In the genomic region with DNA sequence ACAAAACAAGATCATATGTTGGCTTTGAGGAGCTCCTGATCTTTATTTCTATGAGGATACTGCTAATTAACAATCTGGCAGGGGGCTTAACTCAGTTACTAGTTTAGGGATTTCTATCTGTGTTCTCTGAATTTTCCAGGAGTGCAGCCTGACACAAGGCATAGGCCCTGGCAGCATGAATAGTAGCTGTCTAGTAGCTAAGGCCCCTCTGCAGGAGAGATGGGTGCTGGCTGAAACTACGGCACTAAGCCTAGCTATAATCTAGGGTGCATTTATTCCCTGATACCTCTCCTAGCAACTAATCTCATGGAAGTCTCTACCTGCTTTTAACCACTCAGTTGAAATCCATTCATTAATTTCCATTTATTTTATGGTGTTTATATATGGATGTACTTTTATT, we compare ENCODE assay signal across 15 cellular contexts.
DNase-seq lines count a peak whose midpoint lies in the region; ATAC-seq and TF ChIP-seq lines count a peak whose summit lies in the region.
"Had no signal": no experiment of that assay in that cellular context is flagged by ENCODE, and none has a peak within 500 bp of the region (broad histone marks: within the 10 kb centered on the region; RNA-seq: fewer than 3 reads in every experiment).

No MANE protein-coding gene starts in this region.

- TF ChIP-seq CTCF in right atrium auricular region (IDR thresholded peaks at IDR 0.05) (no peak), WTC11 (IDR thresholded peaks at IDR 0.05) (no peak)

- H3K9me3 Mint-ChIP-seq in WTC11: no peaks in the 10 kb centered on the region
- H3K9me3 Mint-ChIP-seq: CD8-positive, alpha-beta T cell had no signal

- H3K9me3 ChIP-seq in right atrium auricular region: no peaks in the 10 kb centered on the region
- H3K9me3 ChIP-seq: BLaER1 treated with 17β-estradiol and CSF1 and Interleukin-3, amounts not matched to agents 10 nM and 100 nM; HAP-1 had no signal

- H3K4me3 Mint-ChIP-seq in WTC11: no peak overlapping the region
- H3K4me3 Mint-ChIP-seq: B cell; CD8-positive, alpha-beta T cell had no signal

- no peak overlapping the region for H3K27ac ChIP-seq in right atrium auricular region
- H3K27ac ChIP-seq: BLaER1 treated with 17β-estradiol and CSF1 and Interleukin-3, amounts not matched to agents 10 nM and 100 nM had no signal

- peaks cover 3% of the 10 kb centered on the region; the same call in 1 of the 2 replicates for H3K4me1 Mint-ChIP-seq in WTC11
- H3K4me1 Mint-ChIP-seq: B cell had no signal

- no peaks in the 10 kb centered on the region for H3K4me1 ChIP-seq in right atrium auricular region
- H3K4me1 ChIP-seq: BLaER1 treated with 17β-estradiol and CSF1 and Interleukin-3, amounts not matched to agents 10 nM and 100 nM; HAP-1 had no signal

- H3K27ac Mint-ChIP-seq in WTC11: peak overlapping the region; percentile 67; the same call in 1 of the 2 replicates
- H3K27ac Mint-ChIP-seq: B cell; CD8-positive, alpha-beta T cell had no signal

- peak; percentile 30 for DNase-seq in Right ventricle myocardium inferior (ENCODE audit: missing footprints)
- no peak for DNase-seq in right atrium auricular region (ENCODE audit: low spot score)
- peak; percentile 22 for DNase-seq in NCI-H82 treated with DMSO at 0.1 percent for 48 hours (lab: John Stamatoyannopoulos, UW; ENCODE audit: unreplicated experiment)
- DNase-seq in WTC11 (ENCODE audit: low spot score): no peak
- DNase-seq in SIG-M5 (lab: John Stamatoyannopoulos, UW): no peak
- DNase-seq in activated T-cell treated with anti-CD3 and anti-CD28 coated beads, Interleukin-2, amount 50 U/mL, for 48 hours: no peak
- DNase-seq: Calu3; CD8-positive, alpha-beta T cell; DMS79 treated with DMSO at 0.1 percent for 48 hours; GF-D8; GOT3 had no signal

- POLR2A ChIA-PET in WTC11 (lab: Charles Lee): no interaction called here

- ATAC-seq in Right ventricle myocardium inferior (no peak), WTC11 (peak; percentile 69)
- ATAC-seq: CD8-positive, alpha-beta T cell; HepG2 had no signal

- CTCF ChIA-PET in WTC11 (lab: Charles Lee): no interaction called here

- no peaks in the 10 kb centered on the region for H3K36me3 Mint-ChIP-seq in WTC11
- H3K36me3 Mint-ChIP-seq: CD8-positive, alpha-beta T cell had no signal

- no peak overlapping the region for H3K4me3 ChIP-seq in right atrium auricular region
- H3K4me3 ChIP-seq: BLaER1 treated with 17β-estradiol and CSF1 and Interleukin-3, amounts not matched to agents 10 nM and 100 nM; HAP-1 had no signal

- no peaks in the 10 kb centered on the region for H3K27me3 Mint-ChIP-seq in WTC11 (ENCODE audit: low read depth)
- H3K27me3 Mint-ChIP-seq: B cell had no signal

- intact Hi-C loops in Right ventricle myocardium inferior (cut with DNase I): no loop called here

- H3K36me3 ChIP-seq in right atrium auricular region: no peaks in the 10 kb centered on the region
- H3K36me3 ChIP-seq: BLaER1 treated with 17β-estradiol and CSF1 and Interleukin-3, amounts not matched to agents 10 nM and 100 nM; HAP-1 had no signal

- H3K27me3 ChIP-seq in right atrium auricular region: no peaks in the 10 kb centered on the region
- H3K27me3 ChIP-seq: BLaER1 treated with 17β-estradiol and CSF1 and Interleukin-3, amounts not matched to agents 10 nM and 100 nM had no signal

TF ChIP-seq in WTC11, 78 proteins besides CTCF, POLR2A, EP300 and RAD21:
- TF ChIP-seq, protein P1, sequence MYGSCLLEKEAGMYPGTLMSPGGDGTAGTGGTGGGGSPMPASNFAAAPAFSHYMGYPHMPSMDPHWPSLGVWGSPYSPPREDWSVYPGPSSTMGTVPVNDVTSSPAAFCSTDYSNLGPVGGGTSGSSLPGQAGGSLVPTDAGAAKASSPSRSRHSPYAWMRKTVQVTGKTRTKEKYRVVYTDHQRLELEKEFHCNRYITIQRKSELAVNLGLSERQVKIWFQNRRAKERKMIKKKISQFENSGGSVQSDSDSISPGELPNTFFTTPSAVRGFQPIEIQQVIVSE (CRISPR knock-in tag; IDR thresholded peaks at IDR 0.05; ENCODE audit: borderline replicate concordance): no peak
- no peak for TF ChIP-seq IRF2 (CRISPR knock-in tag; IDR thresholded peaks at IDR 0.05; ENCODE audit: borderline replicate concordance, low read depth)
- no peak for TF ChIP-seq ZNF671 (CRISPR knock-in tag; IDR thresholded peaks at IDR 0.05)
- no peak for TF ChIP-seq NR2C2 (CRISPR knock-in tag; IDR thresholded peaks at IDR 0.05)
- TF ChIP-seq SOX15 (CRISPR knock-in tag; IDR thresholded peaks at IDR 0.05): no peak
- TF ChIP-seq FOXK1 (CRISPR knock-in tag; IDR thresholded peaks at IDR 0.05): no peak
- no peak for TF ChIP-seq TCF7 (CRISPR knock-in tag; IDR thresholded peaks at IDR 0.05; ENCODE audit: low read depth)
- TF ChIP-seq, protein P2, sequence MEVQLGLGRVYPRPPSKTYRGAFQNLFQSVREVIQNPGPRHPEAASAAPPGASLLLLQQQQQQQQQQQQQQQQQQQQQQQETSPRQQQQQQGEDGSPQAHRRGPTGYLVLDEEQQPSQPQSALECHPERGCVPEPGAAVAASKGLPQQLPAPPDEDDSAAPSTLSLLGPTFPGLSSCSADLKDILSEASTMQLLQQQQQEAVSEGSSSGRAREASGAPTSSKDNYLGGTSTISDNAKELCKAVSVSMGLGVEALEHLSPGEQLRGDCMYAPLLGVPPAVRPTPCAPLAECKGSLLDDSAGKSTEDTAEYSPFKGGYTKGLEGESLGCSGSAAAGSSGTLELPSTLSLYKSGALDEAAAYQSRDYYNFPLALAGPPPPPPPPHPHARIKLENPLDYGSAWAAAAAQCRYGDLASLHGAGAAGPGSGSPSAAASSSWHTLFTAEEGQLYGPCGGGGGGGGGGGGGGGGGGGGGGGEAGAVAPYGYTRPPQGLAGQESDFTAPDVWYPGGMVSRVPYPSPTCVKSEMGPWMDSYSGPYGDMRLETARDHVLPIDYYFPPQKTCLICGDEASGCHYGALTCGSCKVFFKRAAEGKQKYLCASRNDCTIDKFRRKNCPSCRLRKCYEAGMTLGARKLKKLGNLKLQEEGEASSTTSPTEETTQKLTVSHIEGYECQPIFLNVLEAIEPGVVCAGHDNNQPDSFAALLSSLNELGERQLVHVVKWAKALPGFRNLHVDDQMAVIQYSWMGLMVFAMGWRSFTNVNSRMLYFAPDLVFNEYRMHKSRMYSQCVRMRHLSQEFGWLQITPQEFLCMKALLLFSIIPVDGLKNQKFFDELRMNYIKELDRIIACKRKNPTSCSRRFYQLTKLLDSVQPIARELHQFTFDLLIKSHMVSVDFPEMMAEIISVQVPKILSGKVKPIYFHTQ (CRISPR knock-in tag; IDR thresholded peaks at IDR 0.05): no peak
- no peak for TF ChIP-seq FOXJ3 (CRISPR knock-in tag; IDR thresholded peaks at IDR 0.05; ENCODE audit: borderline replicate concordance)
- TF ChIP-seq, protein P3, sequence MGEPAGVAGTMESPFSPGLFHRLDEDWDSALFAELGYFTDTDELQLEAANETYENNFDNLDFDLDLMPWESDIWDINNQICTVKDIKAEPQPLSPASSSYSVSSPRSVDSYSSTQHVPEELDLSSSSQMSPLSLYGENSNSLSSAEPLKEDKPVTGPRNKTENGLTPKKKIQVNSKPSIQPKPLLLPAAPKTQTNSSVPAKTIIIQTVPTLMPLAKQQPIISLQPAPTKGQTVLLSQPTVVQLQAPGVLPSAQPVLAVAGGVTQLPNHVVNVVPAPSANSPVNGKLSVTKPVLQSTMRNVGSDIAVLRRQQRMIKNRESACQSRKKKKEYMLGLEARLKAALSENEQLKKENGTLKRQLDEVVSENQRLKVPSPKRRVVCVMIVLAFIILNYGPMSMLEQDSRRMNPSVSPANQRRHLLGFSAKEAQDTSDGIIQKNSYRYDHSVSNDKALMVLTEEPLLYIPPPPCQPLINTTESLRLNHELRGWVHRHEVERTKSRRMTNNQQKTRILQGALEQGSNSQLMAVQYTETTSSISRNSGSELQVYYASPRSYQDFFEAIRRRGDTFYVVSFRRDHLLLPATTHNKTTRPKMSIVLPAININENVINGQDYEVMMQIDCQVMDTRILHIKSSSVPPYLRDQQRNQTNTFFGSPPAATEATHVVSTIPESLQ (CRISPR knock-in tag; IDR thresholded peaks at IDR 0.05): no peak
- no peak for TF ChIP-seq RORB (CRISPR knock-in tag; IDR thresholded peaks at IDR 0.05)
- TF ChIP-seq, protein P4, sequence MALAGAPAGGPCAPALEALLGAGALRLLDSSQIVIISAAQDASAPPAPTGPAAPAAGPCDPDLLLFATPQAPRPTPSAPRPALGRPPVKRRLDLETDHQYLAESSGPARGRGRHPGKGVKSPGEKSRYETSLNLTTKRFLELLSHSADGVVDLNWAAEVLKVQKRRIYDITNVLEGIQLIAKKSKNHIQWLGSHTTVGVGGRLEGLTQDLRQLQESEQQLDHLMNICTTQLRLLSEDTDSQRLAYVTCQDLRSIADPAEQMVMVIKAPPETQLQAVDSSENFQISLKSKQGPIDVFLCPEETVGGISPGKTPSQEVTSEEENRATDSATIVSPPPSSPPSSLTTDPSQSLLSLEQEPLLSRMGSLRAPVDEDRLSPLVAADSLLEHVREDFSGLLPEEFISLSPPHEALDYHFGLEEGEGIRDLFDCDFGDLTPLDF (CRISPR knock-in tag; IDR thresholded peaks at IDR 0.05): no peak
- TF ChIP-seq KAT7 (CRISPR knock-in tag; IDR thresholded peaks at IDR 0.05; ENCODE audit: borderline replicate concordance): no peak
- TF ChIP-seq, protein P5, sequence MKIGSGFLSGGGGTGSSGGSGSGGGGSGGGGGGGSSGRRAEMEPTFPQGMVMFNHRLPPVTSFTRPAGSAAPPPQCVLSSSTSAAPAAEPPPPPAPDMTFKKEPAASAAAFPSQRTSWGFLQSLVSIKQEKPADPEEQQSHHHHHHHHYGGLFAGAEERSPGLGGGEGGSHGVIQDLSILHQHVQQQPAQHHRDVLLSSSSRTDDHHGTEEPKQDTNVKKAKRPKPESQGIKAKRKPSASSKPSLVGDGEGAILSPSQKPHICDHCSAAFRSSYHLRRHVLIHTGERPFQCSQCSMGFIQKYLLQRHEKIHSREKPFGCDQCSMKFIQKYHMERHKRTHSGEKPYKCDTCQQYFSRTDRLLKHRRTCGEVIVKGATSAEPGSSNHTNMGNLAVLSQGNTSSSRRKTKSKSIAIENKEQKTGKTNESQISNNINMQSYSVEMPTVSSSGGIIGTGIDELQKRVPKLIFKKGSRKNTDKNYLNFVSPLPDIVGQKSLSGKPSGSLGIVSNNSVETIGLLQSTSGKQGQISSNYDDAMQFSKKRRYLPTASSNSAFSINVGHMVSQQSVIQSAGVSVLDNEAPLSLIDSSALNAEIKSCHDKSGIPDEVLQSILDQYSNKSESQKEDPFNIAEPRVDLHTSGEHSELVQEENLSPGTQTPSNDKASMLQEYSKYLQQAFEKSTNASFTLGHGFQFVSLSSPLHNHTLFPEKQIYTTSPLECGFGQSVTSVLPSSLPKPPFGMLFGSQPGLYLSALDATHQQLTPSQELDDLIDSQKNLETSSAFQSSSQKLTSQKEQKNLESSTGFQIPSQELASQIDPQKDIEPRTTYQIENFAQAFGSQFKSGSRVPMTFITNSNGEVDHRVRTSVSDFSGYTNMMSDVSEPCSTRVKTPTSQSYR (CRISPR knock-in tag; IDR thresholded peaks at IDR 0.05): no peak
- TF ChIP-seq ZNF416 (CRISPR knock-in tag; IDR thresholded peaks at IDR 0.05): no peak

Comparison
In these comparisons a context has a peak if more than half of its experiments do, and no peak if none do; other contexts are left out.
1. DNase-seq: peak in Right ventricle myocardium inferior (single experiment) and NCI-H82 treated with DMSO at 0.1 percent for 48 hours (single experiment); none in right atrium auricular region (single experiment), WTC11 (single experiment), SIG-M5 (single experiment) and activated T-cell treated with anti-CD3 and anti-CD28 coated beads, Interleukin-2, amount 50 U/mL, for 48 hours (0 of 2).